In genomic region chr20:37270586-37271420, GRCh38 we compare ENCODE assay signal across 10 cellular contexts. TPM values are rescaled to one million over a fixed set of nuclear protein-coding genes. Genes with fewer than 3 reads are reported as not detected.
DNase-seq lines count a peak whose midpoint lies in the region; ATAC-seq and TF ChIP-seq lines count a peak whose summit lies in the region.
"Had no signal": no experiment of that assay in that cellular context is flagged by ENCODE, and none has a peak within 500 bp of the region (broad histone marks: within the 10 kb centered on the region; RNA-seq: fewer than 3 reads in every experiment).

No MANE protein-coding gene starts in this region.

- H2AFZ ChIP-seq in osteoblast (ENCODE audit: low read length) (no peak overlapping the region), GM23248 (no peak overlapping the region)

- H3K9me3 ChIP-seq in osteoblast (ENCODE audit: low read depth, low read length) (no peaks in the 10 kb centered on the region), GM23248 (ENCODE audit: low read depth) (no peaks in the 10 kb centered on the region)

- TF ChIP-seq CTCF in chondrocyte (IDR thresholded peaks at IDR 0.05) (no peak), osteoblast (IDR thresholded peaks at IDR 0.05; ENCODE audit: extremely low read depth, low read depth, low read length) (no peak)

- in situ Hi-C loops in GM23248 (cut with MboI) = loop anchor here (5.0 to 25.0 kb wide), 2 partner anchors 261 to 716 kb away; no protein-coding TSS in a partner anchor

- H3K9me3 Mint-ChIP-seq in IgD-negative memory B cell (no peaks in the 10 kb centered on the region), chondrocyte (ENCODE audit: low read depth) (no peaks in the 10 kb centered on the region)

- H3K4me3 Mint-ChIP-seq in IgD-negative memory B cell = peak overlapping the region in 1 of 4 donors; percentile 17
- H3K4me3 Mint-ChIP-seq in chondrocyte (ENCODE audit: unreplicated experiment) = no peak overlapping the region

- ATAC-seq in GM18868 (IDR thresholded peaks at IDR 0.05; ENCODE audit: unreplicated experiment) = peak; percentile 69

- H3K4me3 ChIP-seq in osteoblast (ENCODE audit: insufficient read depth, low read length) (no peak overlapping the region), GM23248 (no peak overlapping the region)

- H3K79me2 ChIP-seq in osteoblast (ENCODE audit: insufficient read depth, low read length) = no peaks in the 10 kb centered on the region
- H3K79me2 ChIP-seq in GM23248 (ENCODE audit: insufficient read depth) = no peaks in the 10 kb centered on the region

- H3K27ac ChIP-seq in osteoblast (ENCODE audit: low read depth, low read length) (no peak overlapping the region), GM23248 (no peak overlapping the region)

- peaks cover 11% of the 10 kb centered on the region for H3K27me3 ChIP-seq in osteoblast (ENCODE audit: insufficient read depth, low read length)
- H3K27me3 ChIP-seq in GM23248 (replicated peaks; ENCODE audit: insufficient read depth) = 0 out of 2 replicates have a peak, but pooled peaks cover 3% of the 10 kb centered on the region

- DNase-seq in chondrocyte (ENCODE audit: low spot score) = no peak
- peak; percentile 39 for DNase-seq in osteoblast (ENCODE audit: insufficient read length, low spot score, missing footprints)
- DNase-seq in GM23248 = no peak
- DNase-seq in hepatic stellate cell (ENCODE audit: low spot score) = no peak
- no peak for DNase-seq in foreskin melanocyte
- DNase-seq in NCI-H2171 treated with DMSO at 0.1 percent for 48 hours (lab: John Stamatoyannopoulos, UW) = no peak
- DNase-seq: kidney glomerular epithelial cell had no signal

- H3K36me3 Mint-ChIP-seq in IgD-negative memory B cell (no peaks in the 10 kb centered on the region), chondrocyte (ENCODE audit: low read depth) (no peaks in the 10 kb centered on the region)

- no peaks in the 10 kb centered on the region for H3K9me2 ChIP-seq in GM23248 (ENCODE audit: insufficient read depth)

- H4K20me1 ChIP-seq in osteoblast (ENCODE audit: insufficient read depth, low read length) (no peaks in the 10 kb centered on the region), GM23248 (ENCODE audit: insufficient read depth) (no peaks in the 10 kb centered on the region)

- H3K36me3 ChIP-seq in osteoblast (ENCODE audit: insufficient read depth, low read length) (no peaks in the 10 kb centered on the region), GM23248 (ENCODE audit: low read depth) (no peaks in the 10 kb centered on the region)

- H3K27me3 Mint-ChIP-seq in IgD-negative memory B cell = no peaks in the 10 kb centered on the region
- peaks cover 7% of the 10 kb centered on the region for H3K27me3 Mint-ChIP-seq in chondrocyte (ENCODE audit: low read depth)

- H3F3A ChIP-seq in GM23248 (ENCODE audit: insufficient read depth) = no peaks in the 10 kb centered on the region

- H3K4me2 ChIP-seq in osteoblast (ENCODE audit: insufficient read depth, low read length) = no peak overlapping the region
- no peak overlapping the region for H3K4me2 ChIP-seq in GM23248 (ENCODE audit: unreplicated experiment)

- no peaks in the 10 kb centered on the region for H3K4me1 ChIP-seq in osteoblast (ENCODE audit: insufficient read depth, low read length)
- no peaks in the 10 kb centered on the region for H3K4me1 ChIP-seq in GM23248 (ENCODE audit: insufficient read depth)

- 85 to 88% methylated on average over 12 of the region's 12 CpGs for WGBS in GM23248 (ENCODE audit: low coverage in 1 of 2, low lambda C conversion rate in 2 of 2, missing lambda C conversion rate in 2 of 2), 2 experiments

- H3K27ac Mint-ChIP-seq in IgD-negative memory B cell = peak overlapping the region in 2 of 3 donors; percentile 66 to 81
- peak overlapping the region; percentile 22 for H3K27ac Mint-ChIP-seq in chondrocyte (ENCODE audit: unreplicated experiment)

- H3K4me1 Mint-ChIP-seq in IgD-negative memory B cell (peaks cover 27 to 47% (median 30%) of the 10 kb centered on the region in 3 donors), chondrocyte (ENCODE audit: low read depth) (peaks cover 3% of the 10 kb centered on the region)

- H3K9ac ChIP-seq in GM23248 = no peak overlapping the region

RNA-seq across cellular contexts. Expression of gene GHRH, which starts 9.2 kb away (rescaled TPM):
- not detected for polyA plus RNA-seq in IgD-negative memory B cell
- total RNA-seq in chondrocyte = not detected in 3 replicates
- total RNA-seq in osteoblast = not detected in 2 replicates
- not detected in 2 replicates for total RNA-seq in GM23248 (2014; rRNA removed; shearing (Covaris generic))
- polyA plus RNA-seq in GM23248 (2016; fragmentation: Nextera tagmentation; extraction: Ambion mirVana) = not detected in 2 replicates
- total RNA-seq: T-helper 2 cell treated with Interferon-gamma antibody and Interleukin-4, amounts not matched to agents 100 ng/mL and 5 ng/mL, for 36 hours had no signal

RNA-seq across cellular contexts. Expression of gene MANBAL, which starts 18.7 kb away (rescaled TPM):
- polyA plus RNA-seq in IgD-negative memory B cell (27.7 TPM), GM23248 (2016; fragmentation: Nextera tagmentation; extraction: Ambion mirVana) (96.3 and 105 TPM in 2 replicates)
- total RNA-seq in chondrocyte (30.9 to 34.1 TPM (median 32.5 TPM) in 3 replicates), osteoblast (14.1 and 17.7 TPM in 2 replicates)
- total RNA-seq in GM23248 (2014; rRNA removed; shearing (Covaris generic)) = 23.6 and 24.8 TPM in 2 replicates
